ENCODE assay signal across 14 cellular contexts in the genomic region with DNA sequence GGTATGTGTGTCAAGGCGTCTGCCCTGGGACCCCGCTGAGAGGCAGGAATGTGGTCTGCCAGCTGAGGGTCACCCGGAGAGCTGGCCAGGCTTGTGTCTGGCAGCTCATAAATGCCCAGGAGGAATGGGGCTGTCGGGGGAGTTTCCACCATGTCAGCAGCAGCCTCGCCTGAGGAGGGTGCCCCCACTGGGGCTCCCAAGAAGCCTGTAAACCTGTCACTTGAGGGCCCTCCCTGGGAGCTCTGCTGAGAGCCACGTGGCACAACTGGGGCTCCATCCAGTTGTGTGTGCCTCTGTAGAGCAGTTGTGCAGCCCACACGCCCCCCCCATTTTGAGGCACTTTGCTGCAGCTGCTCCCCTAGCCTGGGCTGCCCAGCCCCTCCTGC.
DNase-seq lines count a peak whose midpoint lies in the region; ATAC-seq, FAIRE-seq and TF ChIP-seq lines count a peak whose summit lies in the region.
"Had no signal": no experiment of that assay in that cellular context is flagged by ENCODE, and none has a peak within 500 bp of the region (broad histone marks: within the 10 kb centered on the region; RNA-seq: fewer than 3 reads in every experiment).

No MANE protein-coding gene starts in this region.

- H3K4me1 Mint-ChIP-seq in stimulated activated naive CD8-positive, alpha-beta T cell treated with anti-CD3 and anti-CD28 coated beads, Interleukin-15, amount 100 ng/mL, for 72 hours: peaks cover 6% of the 10 kb centered on the region
- H3K4me1 Mint-ChIP-seq: IgD-negative memory B cell had no signal

- no peak for DNase-seq in stimulated activated naive CD8-positive, alpha-beta T cell treated with anti-CD3 and anti-CD28 coated beads, Interleukin-15, amount 100 ng/mL, for 72 hours
- DNase-seq in stimulated activated naive CD8-positive, alpha-beta T cell treated with anti-CD3 and anti-CD28 coated beads, Interleukin-15, Interleukin-2, amounts not matched to agents 100 U/mL and 50 U/mL, for 24 hours: no peak
- DNase-seq in GM12878 (ENCODE audit: low read depth, low spot score): no peak
- no peak for DNase-seq in neuronal stem cell (ENCODE audit: low spot score)
- DNase-seq in vagina (ENCODE audit: extremely low spot score in 2 of 2): no peak
- DNase-seq in central memory CD4-positive, alpha-beta T cell: no peak
- no peak for DNase-seq in OCI-M2 (lab: John Stamatoyannopoulos, UW; ENCODE audit: unreplicated experiment)
- DNase-seq: GOT3, HFFc6, NCI-H510A had no signal

- TF ChIP-seq EP300 in GM12878 (IDR thresholded peaks at IDR 0.05; ENCODE audit: borderline replicate concordance in 1 of 2, control insufficient read depth in 1 of 2, low read depth in 2 of 2, low read length in 2 of 2): no peak

- H3K4me3 Mint-ChIP-seq in stimulated activated naive CD8-positive, alpha-beta T cell treated with anti-CD3 and anti-CD28 coated beads, Interleukin-15, amount 100 ng/mL, for 72 hours: no peak overlapping the region
- H3K4me3 Mint-ChIP-seq: HFFc6, IgD-negative memory B cell had no signal

- H3K4me2 ChIP-seq in GM12878 (ENCODE audit: control insufficient read depth, insufficient read depth) (no peak overlapping the region), neuronal stem cell (ENCODE audit: insufficient read depth, low read length, poor library complexity, severe bottlenecking) (no peak overlapping the region)
- H3K4me2 ChIP-seq: A549 had no signal

- H3K9ac ChIP-seq in GM12878 (ENCODE audit: control insufficient read depth, insufficient read depth, low read length) (no peak overlapping the region), neuronal stem cell (ENCODE audit: low read depth, low read length, poor library complexity) (no peak overlapping the region)

- TF ChIP-seq CTCF in GM12878 (IDR thresholded peaks at IDR 0.05 in 2 of 3, conservative IDR thresholded peaks at IDR 0.05 in 1 of 3; ENCODE audit: control insufficient read depth in 2 of 3, extremely low read depth in 1 of 3, insufficient read depth in 1 of 3, low read depth in 3 of 3, low read length in 3 of 3) (no peak), vagina (IDR thresholded peaks at IDR 0.05) (no peak)

- H3K27ac Mint-ChIP-seq in stimulated activated naive CD8-positive, alpha-beta T cell treated with anti-CD3 and anti-CD28 coated beads, Interleukin-15, amount 100 ng/mL, for 72 hours: no peak overlapping the region
- H3K27ac Mint-ChIP-seq: HFFc6, IgD-negative memory B cell had no signal

- peak overlapping the region; percentile 3 for H2BK15ac ChIP-seq in neuronal stem cell (ENCODE audit: low read length)

- H3K23ac ChIP-seq in neuronal stem cell (ENCODE audit: low read depth, low read length, poor library complexity): no peak overlapping the region

- POLR2A ChIA-PET in GM12878 (lab: Charles Lee): no interaction called here

- BruUV-seq in GM12878 (replicated peaks; lab: Mats Ljungman, UMichigan): no TSS peak

- H3K27me3 ChIP-seq in GM12878 (replicated peaks in 1 of 2; ENCODE audit: control insufficient read depth in 2 of 2, insufficient read depth in 2 of 2, low read length in 1 of 2) (no peaks in the 10 kb centered on the region; a peak in 1 of 4 replicates), neuronal stem cell (ENCODE audit: control insufficient read depth in 3 of 3, insufficient read depth in 3 of 3, low read depth in 1 of 3, low read length in 3 of 3) (peaks cover 0 to 3% (median 0%) of the 10 kb centered on the region in 3 experiments), vagina (no peaks in the 10 kb centered on the region)

- H3K4me1 ChIP-seq in GM12878 (ENCODE audit: control insufficient read depth, insufficient read depth, low read length): no peaks in the 10 kb centered on the region
- peaks cover 0 to 5% of the 10 kb centered on the region in 2 donors for H3K4me1 ChIP-seq in neuronal stem cell (ENCODE audit: control insufficient read depth in 2 of 2, insufficient read depth in 1 of 2, low read depth in 1 of 2, low read length in 2 of 2)
- peaks cover 32% of the 10 kb centered on the region for H3K4me1 ChIP-seq in vagina
- H3K4me1 ChIP-seq: A549 had no signal

- H3K36me3 ChIP-seq in GM12878 (ENCODE audit: control insufficient read depth in 2 of 2, insufficient read depth in 2 of 2, low read length in 1 of 2): no peaks in the 10 kb centered on the region
- H3K36me3 ChIP-seq in neuronal stem cell (replicated peaks in 1 of 2; ENCODE audit: control insufficient read depth in 2 of 2, insufficient read depth in 2 of 2, low read length in 2 of 2): peaks cover 0 to 4% of the 10 kb centered on the region in 2 donors
- no peaks in the 10 kb centered on the region for H3K36me3 ChIP-seq in vagina

- no peak for FAIRE-seq in GM12878 (lab: Jason Lieb, UNC)
- FAIRE-seq: A549 had no signal

- no peaks in the 10 kb centered on the region for H3K9me3 Mint-ChIP-seq in stimulated activated naive CD8-positive, alpha-beta T cell treated with anti-CD3 and anti-CD28 coated beads, Interleukin-15, amount 100 ng/mL, for 72 hours
- H3K9me3 Mint-ChIP-seq: HFFc6, IgD-negative memory B cell had no signal

- H4K91ac ChIP-seq in neuronal stem cell (ENCODE audit: low read depth, low read length, poor library complexity): no peak overlapping the region

- peak overlapping the region; percentile 14 for H2AK5ac ChIP-seq in neuronal stem cell (ENCODE audit: low read depth, low read length)

- H3K9me3 ChIP-seq in GM12878 (replicated peaks; ENCODE audit: control insufficient read depth, insufficient read depth, low read length): no peaks in the 10 kb centered on the region
- peaks cover 0 to 4% of the 10 kb centered on the region in 2 donors for H3K9me3 ChIP-seq in neuronal stem cell (replicated peaks in 1 of 2; ENCODE audit: control insufficient read depth in 2 of 2, insufficient read depth in 1 of 2, low read depth in 1 of 2, low read length in 2 of 2)
- no peaks in the 10 kb centered on the region for H3K9me3 ChIP-seq in vagina
- H3K9me3 ChIP-seq: A549 had no signal

- no peaks in the 10 kb centered on the region for H3K79me2 ChIP-seq in GM12878 (ENCODE audit: control insufficient read depth, insufficient read depth, low read length)

- in situ Hi-C loops in GM12878 (cut with MboI): no loop called here

- H3K14ac ChIP-seq in neuronal stem cell (ENCODE audit: low read length): no peak overlapping the region

- H2BK120ac ChIP-seq in neuronal stem cell (ENCODE audit: low read depth, low read length): no peak overlapping the region

- no peak overlapping the region for H4K8ac ChIP-seq in neuronal stem cell (ENCODE audit: low read depth, low read length)

- H4K20me1 ChIP-seq in GM12878 (ENCODE audit: control insufficient read depth, insufficient read depth): no peaks in the 10 kb centered on the region

- H2BK12ac ChIP-seq in neuronal stem cell (ENCODE audit: low read length): no peak overlapping the region

- H3K79me1 ChIP-seq in neuronal stem cell (ENCODE audit: low read depth, low read length): peaks cover 2% of the 10 kb centered on the region

- peaks cover 36% of the 10 kb centered on the region for H3K27me3 Mint-ChIP-seq in stimulated activated naive CD8-positive, alpha-beta T cell treated with anti-CD3 and anti-CD28 coated beads, Interleukin-15, amount 100 ng/mL, for 72 hours

- TF ChIP-seq RAD21 in GM12878 (IDR thresholded peaks at IDR 0.05; ENCODE audit: insufficient read depth, low read depth, low read length): no peak

- 7% methylated on average over 7 of the region's 7 CpGs for WGBS in GM12878 (ENCODE audit: insufficient coverage, insufficient replicate concordance, low lambda C conversion rate, missing lambda C conversion rate)
- no CpG with 5 or more reads among the region's 7 CpGs for WGBS in neuronal stem cell (ENCODE audit: extremely low coverage in 2 of 2, insufficient read length in 2 of 2, insufficient replicate concordance in 1 of 2), 2 donors

- H2AFZ ChIP-seq in GM12878 (ENCODE audit: control insufficient read depth, low read depth, low read length) (no peak overlapping the region), neuronal stem cell (ENCODE audit: low read length) (no peak overlapping the region)

- ATAC-seq in stimulated activated naive CD8-positive, alpha-beta T cell treated with anti-CD3 and anti-CD28 coated beads, Interleukin-15, amount 100 ng/mL, for 72 hours: peak; percentile 55
- no peak for ATAC-seq in stimulated activated naive CD8-positive, alpha-beta T cell treated with anti-CD3 and anti-CD28 coated beads, Interleukin-15, Interleukin-2, amounts not matched to agents 100 U/mL and 50 U/mL, for 24 hours
- peak; percentile 64 for ATAC-seq in GM12878
- no peak for ATAC-seq in HG02763 (IDR thresholded peaks at IDR 0.05; ENCODE audit: unreplicated experiment)

- no peak overlapping the region for H3K4ac ChIP-seq in neuronal stem cell (ENCODE audit: low read length)

- no peak overlapping the region for H3K27ac ChIP-seq in GM12878 (ENCODE audit: control insufficient read depth, insufficient read depth)
- H3K27ac ChIP-seq in neuronal stem cell (replicated peaks; ENCODE audit: low read length): no peak overlapping the region
- H3K27ac ChIP-seq in vagina: peak overlapping the region; percentile 76
- H3K27ac ChIP-seq: A549, C4-2B had no signal

- H3K18ac ChIP-seq in neuronal stem cell (ENCODE audit: low read length): peak overlapping the region; percentile 65

- intact Hi-C loops in GM12878 (cut with micrococcal nuclease; ENCODE audit: unreplicated experiment): no loop called here
- intact Hi-C loops in vagina (cut with DNase I): no loop called here

- TF ChIP-seq POLR2A in GM12878 (IDR thresholded peaks at IDR 0.05; ENCODE audit: low read depth, low read length): no peak
- TF ChIP-seq POLR2A in vagina (IDR thresholded peaks at IDR 0.05): no peak

- H2BK5ac ChIP-seq in neuronal stem cell (ENCODE audit: low read length): peak overlapping the region; percentile 5

- H3K4me3 ChIP-seq in GM12878 (no peak overlapping the region), neuronal stem cell (ENCODE audit: low read length in 2 of 2) (no peak overlapping the region), vagina (no peak overlapping the region)
- H3K4me3 ChIP-seq: A549 had no signal

- RAD21 ChIA-PET in GM12878 (lab: Charles Lee; ENCODE audit: unreplicated experiment): interaction anchor here (1.9 kb wide), 1 partner anchor 78 kb away, joined by 5 read pairs; no protein-coding TSS in a partner anchor

- CTCF ChIA-PET in GM12878 (lab: Yijun Ruan, JAX): interaction anchor here (0.6 to 2.8 kb wide), 16 partner anchors 9 to 776 kb away, joined by 3 to 14 read pairs (median 4); a partner anchor contains a TSS

- SMC1A ChIA-PET in GM12878 (lab: Charles Lee; ENCODE audit: uncharacterized antibody, unreplicated experiment): no interaction called here

TF ChIP-seq in GM12878, 131 proteins besides CTCF, POLR2A, EP300 and RAD21:
- no peak for TF ChIP-seq EZH2 (IDR thresholded peaks at IDR 0.05; ENCODE audit: borderline replicate concordance, control insufficient read depth, low read depth, low read length)

Comparison
In these comparisons a context has a peak if more than half of its experiments do, and no peak if none do; other contexts are left out.
1. ATAC-seq: peak in stimulated activated naive CD8-positive, alpha-beta T cell treated with anti-CD3 and anti-CD28 coated beads, Interleukin-15, amount 100 ng/mL, for 72 hours (single experiment) and GM12878 (single experiment); none in stimulated activated naive CD8-positive, alpha-beta T cell treated with anti-CD3 and anti-CD28 coated beads, Interleukin-15, Interleukin-2, amounts not matched to agents 100 U/mL and 50 U/mL, for 24 hours (single experiment) and HG02763 (single experiment).